In the genomic region with DNA sequence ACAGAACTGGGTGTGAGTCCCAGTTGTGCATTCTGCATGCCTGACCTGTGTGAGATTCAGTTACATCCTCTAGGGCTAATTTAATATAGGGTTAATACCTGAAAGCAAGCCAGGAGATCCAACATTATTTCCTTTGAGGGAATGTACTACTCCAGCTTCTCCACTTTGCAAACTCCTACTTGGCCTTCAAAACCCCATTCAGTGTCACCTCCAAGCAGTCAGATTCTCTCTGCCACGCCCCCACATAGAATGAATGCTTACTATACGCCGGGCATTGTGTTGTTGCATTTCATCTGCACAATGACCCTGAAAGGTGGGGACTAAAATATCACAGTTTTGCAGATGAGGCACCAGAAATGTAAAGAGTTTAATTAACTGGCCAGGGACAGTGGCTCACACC, we compare ENCODE assay signal across 18 cellular contexts. TPM values are rescaled to one million over a fixed set of nuclear protein-coding genes. Genes with fewer than 3 reads are reported as not detected.
DNase-seq lines count a peak whose midpoint lies in the region; ATAC-seq and TF ChIP-seq lines count a peak whose summit lies in the region.
"Had no signal": no experiment of that assay in that cellular context is flagged by ENCODE, and none has a peak within 500 bp of the region (broad histone marks: within the 10 kb centered on the region; RNA-seq: fewer than 3 reads in every experiment).

No MANE protein-coding gene starts in this region.

- H3K4me3 ChIP-seq in HEK293 (ENCODE audit: low read depth, low read length) (no peak overlapping the region), neutrophil (ENCODE audit: low read depth in 1 of 2, low read length in 1 of 2) (no peak overlapping the region), sigmoid colon (no peak overlapping the region)

- no peak overlapping the region for H3K4me3 Mint-ChIP-seq in activated CD4-positive, alpha-beta T cell treated with anti-CD3 and anti-CD28 coated beads, Interleukin-2, amount 10 ng/mL, durations not matched to agents 7 days and 5 days
- H3K4me3 Mint-ChIP-seq in naive B cell: peak overlapping the region in 3 of 8 donors; percentile 16 to 45 (median 20)
- H3K4me3 Mint-ChIP-seq in activated CD8-positive, alpha-beta memory T cell treated with anti-CD3 and anti-CD28 coated beads, Interleukin-2, amount 10 ng/mL, durations not matched to agents 7 days and 5 days: no peak overlapping the region

- no peaks in the 10 kb centered on the region for H3K36me3 Mint-ChIP-seq in activated CD4-positive, alpha-beta T cell treated with anti-CD3 and anti-CD28 coated beads, Interleukin-2, amount 10 ng/mL, durations not matched to agents 7 days and 5 days (ENCODE audit: low read depth)
- H3K36me3 Mint-ChIP-seq in naive B cell: peaks cover 0 to 9% of the 10 kb centered on the region in 2 donors
- no peaks in the 10 kb centered on the region for H3K36me3 Mint-ChIP-seq in activated CD8-positive, alpha-beta memory T cell treated with anti-CD3 and anti-CD28 coated beads, Interleukin-2, amount 10 ng/mL, durations not matched to agents 7 days and 5 days

- H3K27me3 ChIP-seq in neutrophil: peaks cover 24% of the 10 kb centered on the region
- H3K27me3 ChIP-seq in sigmoid colon: no peaks in the 10 kb centered on the region

- TF ChIP-seq CTCF in HEK293 (tag by site-specific recombination; IDR thresholded peaks at IDR 0.05) (no peak), neutrophil (IDR thresholded peaks at IDR 0.05) (no peak), sigmoid colon (IDR thresholded peaks at IDR 0.05) (no peak)

- peak overlapping the region; percentile 33 for H3K27ac Mint-ChIP-seq in activated CD4-positive, alpha-beta T cell treated with anti-CD3 and anti-CD28 coated beads, Interleukin-2, amount 10 ng/mL, durations not matched to agents 7 days and 5 days
- H3K27ac Mint-ChIP-seq in naive B cell: peak overlapping the region in 5 of 6 donors; percentile 32 to 88 (median 79)
- no peak overlapping the region for H3K27ac Mint-ChIP-seq in activated CD8-positive, alpha-beta memory T cell treated with anti-CD3 and anti-CD28 coated beads, Interleukin-2, amount 10 ng/mL, durations not matched to agents 7 days and 5 days

- intact Hi-C loops in sigmoid colon (cut with DNase I): no loop called here

- WGBS in sigmoid colon, 2 donors: 88 to 89% methylated on average over 3 of the region's 3 CpGs

- POLR2A ChIA-PET in activated CD4-positive, alpha-beta T cell treated with anti-CD3 and anti-CD28 coated beads, Interleukin-2, amount 10 ng/mL, durations not matched to agents 7 days and 5 days (lab: Charles Lee): no interaction called here
- POLR2A ChIA-PET in HEK293 (lab: Yijun Ruan, JAX): no interaction called here

- CTCF ChIA-PET in activated CD4-positive, alpha-beta T cell treated with anti-CD3 and anti-CD28 coated beads, Interleukin-2, amount 10 ng/mL, durations not matched to agents 7 days and 5 days (lab: Charles Lee): no interaction called here
- CTCF ChIA-PET in HEK293 (lab: Yijun Ruan, JAX): interaction anchor here (1.9 kb wide), 1 partner anchor 167 kb away, joined by 6 read pairs; no protein-coding TSS in a partner anchor
- CTCF ChIA-PET in activated CD8-positive, alpha-beta memory T cell treated with anti-CD3 and anti-CD28 coated beads, Interleukin-2, amount 10 ng/mL, durations not matched to agents 7 days and 5 days (lab: Charles Lee): interaction anchor here (1.1 kb wide), 1 partner anchor 362 kb away, joined by 3 read pairs; no protein-coding TSS in a partner anchor

- H3K4me1 ChIP-seq in HEK293 (ENCODE audit: control insufficient read depth, insufficient read depth, low read length) (no peaks in the 10 kb centered on the region), neutrophil (ENCODE audit: control insufficient read depth in 1 of 2, insufficient read depth in 1 of 2, low read depth in 1 of 2, low read length in 1 of 2) (peaks cover 31 to 50% of the 10 kb centered on the region in 2 experiments), sigmoid colon (no peaks in the 10 kb centered on the region)

- no peaks in the 10 kb centered on the region for H3K9me3 Mint-ChIP-seq in activated CD4-positive, alpha-beta T cell treated with anti-CD3 and anti-CD28 coated beads, Interleukin-2, amount 10 ng/mL, durations not matched to agents 7 days and 5 days
- no peaks in the 10 kb centered on the region for H3K9me3 Mint-ChIP-seq in naive B cell
- H3K9me3 Mint-ChIP-seq in activated CD8-positive, alpha-beta memory T cell treated with anti-CD3 and anti-CD28 coated beads, Interleukin-2, amount 10 ng/mL, durations not matched to agents 7 days and 5 days (ENCODE audit: low read depth): no peaks in the 10 kb centered on the region
- H3K9me3 Mint-ChIP-seq: CD8-positive, alpha-beta T cell had no signal

- no peak for DNase-seq in activated CD4-positive, alpha-beta T cell treated with anti-CD3 and anti-CD28 coated beads, Interleukin-2, amount 10 ng/mL, durations not matched to agents 7 days and 5 days
- DNase-seq in activated CD4-positive, alpha-beta T cell treated with anti-CD3 and anti-CD28 coated beads, Interleukin-2, amount 50 U/mL, for 4 hours: no peak
- DNase-seq in naive B cell (no peak), sigmoid colon (no peak)
- no peak for DNase-seq in activated CD8-positive, alpha-beta memory T cell treated with anti-CD3 and anti-CD28 coated beads for 24 hours
- no peak for DNase-seq in activated CD8-positive, alpha-beta memory T cell treated with anti-CD3 and anti-CD28 coated beads, Interleukin-2, amount 10 ng/mL, durations not matched to agents 7 days and 5 days
- DNase-seq: 8988T; AML-193; CD8-positive, alpha-beta T cell; COR-L47; DMS153; EL; IMR-90 had no signal

- no peak for TF ChIP-seq POLR2A in sigmoid colon (IDR thresholded peaks at IDR 0.05)

- no peaks in the 10 kb centered on the region for H3K36me3 ChIP-seq in HEK293 (ENCODE audit: control insufficient read depth in 2 of 2, insufficient read depth in 1 of 2, low read length in 2 of 2)
- no peaks in the 10 kb centered on the region for H3K36me3 ChIP-seq in neutrophil
- no peaks in the 10 kb centered on the region for H3K36me3 ChIP-seq in sigmoid colon

- H3K27me3 Mint-ChIP-seq in activated CD4-positive, alpha-beta T cell treated with anti-CD3 and anti-CD28 coated beads, Interleukin-2, amount 10 ng/mL, durations not matched to agents 7 days and 5 days: peaks cover 17% of the 10 kb centered on the region
- H3K27me3 Mint-ChIP-seq in naive B cell: peaks cover 22 to 28% (median 25%) of the 10 kb centered on the region in 3 donors
- peaks cover 19% of the 10 kb centered on the region for H3K27me3 Mint-ChIP-seq in activated CD8-positive, alpha-beta memory T cell treated with anti-CD3 and anti-CD28 coated beads, Interleukin-2, amount 10 ng/mL, durations not matched to agents 7 days and 5 days

- peaks cover 27% of the 10 kb centered on the region for H3K4me1 Mint-ChIP-seq in activated CD4-positive, alpha-beta T cell treated with anti-CD3 and anti-CD28 coated beads, Interleukin-2, amount 10 ng/mL, durations not matched to agents 7 days and 5 days
- H3K4me1 Mint-ChIP-seq in naive B cell: peaks cover 32 to 35% (median 35%) of the 10 kb centered on the region in 3 donors
- H3K4me1 Mint-ChIP-seq in activated CD8-positive, alpha-beta memory T cell treated with anti-CD3 and anti-CD28 coated beads, Interleukin-2, amount 10 ng/mL, durations not matched to agents 7 days and 5 days: peaks cover 19% of the 10 kb centered on the region

- no peak overlapping the region for H3K27ac ChIP-seq in HEK293 (ENCODE audit: extremely low read depth, low read depth, low read length)
- peak overlapping the region; percentile 91 for H3K27ac ChIP-seq in neutrophil
- no peak overlapping the region for H3K27ac ChIP-seq in sigmoid colon
- H3K27ac ChIP-seq: C4-2B had no signal

- TF ChIP-seq EP300 in sigmoid colon (IDR thresholded peaks at IDR 0.05): no peak

- no peak for ATAC-seq in naive B cell (ENCODE audit: low read depth in 2 of 2)
- ATAC-seq in activated CD8-positive, alpha-beta memory T cell treated with anti-CD3 and anti-CD28 coated beads, Interleukin-2, amount 10 ng/mL, durations not matched to agents 7 days and 5 days: no peak
- ATAC-seq: HCT116 had no signal

- H3K9me3 ChIP-seq in HEK293 (ENCODE audit: control insufficient read depth, insufficient read depth, low read depth, low read length) (no peaks in the 10 kb centered on the region), neutrophil (no peaks in the 10 kb centered on the region), sigmoid colon (no peaks in the 10 kb centered on the region)

TF ChIP-seq in HEK293, 187 proteins besides CTCF, POLR2A, EP300 and RAD21:
- TF ChIP-seq ZFP41 (tag by site-specific recombination; IDR thresholded peaks at IDR 0.05; ENCODE audit: borderline replicate concordance) (no peak), ZNF571 (tag by site-specific recombination; IDR thresholded peaks at IDR 0.05) (no peak), ZFP3 (tag by site-specific recombination; IDR thresholded peaks at IDR 0.05; ENCODE audit: low read depth) (peak; percentile 78)

RNA-seq across cellular contexts. Expression of a gene that starts 25.3 kb away (rescaled TPM):
- total RNA-seq in activated CD4-positive, alpha-beta T cell treated with anti-CD3 and anti-CD28 coated beads, Interleukin-2, amount 10 ng/mL, durations not matched to agents 7 days and 5 days: not detected
- polyA plus RNA-seq in naive B cell (ENCODE audit: low read depth in 6 of 6) (not detected), sigmoid colon (1 to 10 TPM in 1 of 3 donors, under 1 TPM in 1, not detected in 1; 0.60 to 2.9 TPM)
- 1 to 10 TPM; 1.3 to 8.6 (median 7.0) TPM for total RNA-seq in sigmoid colon
- total RNA-seq in activated CD8-positive, alpha-beta memory T cell treated with anti-CD3 and anti-CD28 coated beads, Interleukin-2, amount 10 ng/mL, durations not matched to agents 7 days and 5 days: not detected
- total RNA-seq: CD8-positive, alpha-beta T cell; HT-29; IMR-90 had no signal
- polyA plus RNA-seq: IMR-90 had no signal
